ENCODE assay signal across 15 cellular contexts in the genomic region with DNA sequence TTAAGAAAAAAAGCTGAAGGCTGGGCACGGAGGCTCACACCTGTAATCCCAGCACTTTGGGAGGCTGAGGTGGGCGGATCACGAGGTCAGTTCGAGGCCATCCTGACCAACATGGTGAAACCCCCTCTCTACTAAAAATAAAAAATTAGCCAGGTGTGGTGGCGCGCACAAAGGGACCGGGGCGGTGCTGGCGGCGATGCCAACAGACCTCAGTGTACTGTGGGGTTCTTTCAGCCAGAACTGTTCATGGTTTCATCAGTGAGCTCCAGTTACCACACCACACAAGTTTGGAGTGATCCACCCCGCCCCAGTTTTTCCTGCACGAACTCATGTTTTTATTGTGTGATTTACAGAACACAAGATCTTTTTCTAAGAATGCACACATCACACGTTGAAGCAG. TPM values are rescaled to one million over a fixed set of nuclear protein-coding genes. Genes with fewer than 3 reads are reported as not detected.
DNase-seq lines count a peak whose midpoint lies in the region; ATAC-seq, FAIRE-seq and TF ChIP-seq lines count a peak whose summit lies in the region.
"Had no signal": no experiment of that assay in that cellular context is flagged by ENCODE, and none has a peak within 500 bp of the region (broad histone marks: within the 10 kb centered on the region; RNA-seq: fewer than 3 reads in every experiment).

No MANE protein-coding gene starts in this region.

- H4K20me1 ChIP-seq in HepG2 (ENCODE audit: insufficient read depth, low read length) = no peaks in the 10 kb centered on the region

- CTCF ChIA-PET in HepG2 (lab: Yijun Ruan, JAX; ENCODE audit: low intra/inter-chr PET ratio, low total read pairs) = no interaction called here

- intact Hi-C loops in HepG2 (cut with micrococcal nuclease; ENCODE audit: unreplicated experiment) = no loop called here
- intact Hi-C loops in right lobe of liver (cut with DNase I) = no loop called here

- H3K4me3 ChIP-seq in HepG2 (replicated peaks in 1 of 3; ENCODE audit: insufficient read depth in 1 of 3, low read depth in 2 of 3, low read length in 3 of 3) (no peak overlapping the region), right lobe of liver (no peak overlapping the region)
- H3K4me3 ChIP-seq: tibial nerve had no signal

- no peak for DNase-seq in HepG2 (ENCODE audit: low spot score)
- no peak for DNase-seq in right lobe of liver
- DNase-seq in chondrocyte (ENCODE audit: low spot score) = no peak
- DNase-seq in osteocyte (ENCODE audit: extremely low spot score, unreplicated experiment) = no peak
- DNase-seq in iPS-NIHi11 (ENCODE audit: low spot score) = no peak
- no peak for DNase-seq in GDM1 (lab: John Stamatoyannopoulos, UW)
- DNase-seq in immature natural killer cell = no peak
- DNase-seq: DMS79 treated with DMSO at 0.1 percent for 48 hours, endodermal cell, heart right ventricle, NCI-H1092 treated with DMSO at 0.1 percent for 48 hours had no signal

- no TSS peak for BruUV-seq in HepG2 (replicated peaks; lab: Mats Ljungman, UMichigan)

- peaks cover 8% of the 10 kb centered on the region for H3K79me2 ChIP-seq in HepG2 (ENCODE audit: insufficient read depth, low read length)

- ATAC-seq in HepG2 = no peak
- ATAC-seq in right lobe of liver = no peak
- no peak for ATAC-seq in GM18907 (IDR thresholded peaks at IDR 0.05; ENCODE audit: unreplicated experiment)
- ATAC-seq: left lobe of liver had no signal

- no peak for FAIRE-seq in HepG2 (lab: Jason Lieb, UNC)

- TF ChIP-seq POLR2A in HepG2 (IDR thresholded peaks at IDR 0.05; ENCODE audit: insufficient read depth in 1 of 2, low read depth in 2 of 2, low read length in 2 of 2) (no peak), right lobe of liver (IDR thresholded peaks at IDR 0.05) (no peak)

- H3K4me2 ChIP-seq in HepG2 (ENCODE audit: low read depth, low read length) = no peak overlapping the region

- H3K9me3 Mint-ChIP-seq in chondrocyte (ENCODE audit: low read depth) (no peaks in the 10 kb centered on the region), osteocyte (ENCODE audit: unreplicated experiment) (no peaks in the 10 kb centered on the region), immature natural killer cell (peaks cover 0 to 2% (median 0%) of the 10 kb centered on the region in 6 donors)
- H3K9me3 Mint-ChIP-seq: IgD-negative memory B cell had no signal

- H3K4me1 ChIP-seq in HepG2 (ENCODE audit: insufficient read depth, low read length) (peaks cover 37% of the 10 kb centered on the region), right lobe of liver (peaks cover 0 to 10% (median 0%) of the 10 kb centered on the region in 4 donors)

- no peak overlapping the region for H3K9ac ChIP-seq in HepG2 (ENCODE audit: insufficient read depth, low read depth, low read length)

- no peaks in the 10 kb centered on the region for H3K9me3 ChIP-seq in HepG2 (ENCODE audit: low read length)
- no peaks in the 10 kb centered on the region for H3K9me3 ChIP-seq in right lobe of liver
- H3K9me3 ChIP-seq: heart right ventricle, tibial nerve had no signal

- no peak for TF ChIP-seq RAD21 in HepG2 (CRISPR knock-in tag; IDR thresholded peaks at IDR 0.05)

- peaks cover 5% of the 10 kb centered on the region for H3K36me3 Mint-ChIP-seq in chondrocyte (ENCODE audit: low read depth)
- H3K36me3 Mint-ChIP-seq in osteocyte (ENCODE audit: unreplicated experiment) = no peaks in the 10 kb centered on the region
- peaks cover 0 to 5% (median 4%) of the 10 kb centered on the region in 3 donors for H3K36me3 Mint-ChIP-seq in immature natural killer cell
- H3K36me3 Mint-ChIP-seq: IgD-negative memory B cell had no signal

- H3K4me3 Mint-ChIP-seq in chondrocyte (ENCODE audit: unreplicated experiment) (no peak overlapping the region), osteocyte (ENCODE audit: unreplicated experiment) (no peak overlapping the region), immature natural killer cell (no peak overlapping the region)
- H3K4me3 Mint-ChIP-seq: endodermal cell had no signal

- WGBS in HepG2 (ENCODE audit: low lambda C conversion rate) = 87% methylated on average over 7 of the region's 13 CpGs
- 54% methylated on average over 5 of the region's 13 CpGs for WGBS in right lobe of liver (ENCODE audit: insufficient coverage, low coverage, low lambda C conversion rate, missing lambda C conversion rate)

- TF ChIP-seq EP300 in HepG2 (IDR thresholded peaks at IDR 0.05; ENCODE audit: low read depth in 2 of 2, low read length in 2 of 2) (no peak), HepG2 (CRISPR knock-in tag; IDR thresholded peaks at IDR 0.05; ENCODE audit: borderline replicate concordance) (no peak)

- no peak for TF ChIP-seq CTCF in HepG2 (CRISPR knock-in tag; IDR thresholded peaks at IDR 0.05)
- no peak for TF ChIP-seq CTCF in right lobe of liver (IDR thresholded peaks at IDR 0.05)
- TF ChIP-seq CTCF in chondrocyte (IDR thresholded peaks at IDR 0.05) = no peak
- TF ChIP-seq CTCF in osteocyte (IDR thresholded peaks at IDR 0.05) = no peak

- POLR2A ChIA-PET in HepG2 (lab: Yijun Ruan, JAX) = interaction anchor here (1.2 kb wide), 1 partner anchor 8 kb away, joined by 3 read pairs; no protein-coding TSS in a partner anchor

- no peaks in the 10 kb centered on the region for H3K27me3 ChIP-seq in HepG2 (ENCODE audit: control insufficient read depth in 1 of 2, insufficient read depth in 2 of 2, low read length in 2 of 2)
- H3K27me3 ChIP-seq in right lobe of liver = no peaks in the 10 kb centered on the region
- H3K27me3 ChIP-seq: tibial nerve had no signal

- H3K27ac ChIP-seq in HepG2 (ENCODE audit: extremely low read length, insufficient read depth, low read length) (peak overlapping the region; percentile 30), right lobe of liver (no peak overlapping the region)

- H3K27me3 Mint-ChIP-seq in chondrocyte (ENCODE audit: low read depth) (no peaks in the 10 kb centered on the region), osteocyte (ENCODE audit: unreplicated experiment) (no peaks in the 10 kb centered on the region), immature natural killer cell (ENCODE audit: low read depth in 3 of 3) (peaks cover 3 to 24% (median 8%) of the 10 kb centered on the region in 3 donors)
- H3K27me3 Mint-ChIP-seq: IgD-negative memory B cell had no signal

- in situ Hi-C loops in HepG2 (cut with HindIII; ENCODE audit: extremely low pct_ligation_motif_present, low pct_unique_long_range_greater_than_20kb) = no loop called here

- H2AFZ ChIP-seq in HepG2 (ENCODE audit: low read length) = no peak overlapping the region

- H3K27ac Mint-ChIP-seq in chondrocyte (ENCODE audit: unreplicated experiment) (peak overlapping the region; percentile 90), osteocyte (ENCODE audit: unreplicated experiment) (peak overlapping the region; percentile 29), immature natural killer cell (peak overlapping the region in 2 of 6 donors; percentile 23 to 55)
- H3K27ac Mint-ChIP-seq: endodermal cell had no signal

- peaks cover 0 to 6% of the 10 kb centered on the region in 2 experiments; a peak in 1 of 5 replicates for H3K36me3 ChIP-seq in HepG2 (replicated peaks in 1 of 2; ENCODE audit: control insufficient read depth in 1 of 2, insufficient read depth in 2 of 2, low read length in 2 of 2)
- H3K36me3 ChIP-seq in right lobe of liver = no peaks in the 10 kb centered on the region
- H3K36me3 ChIP-seq: tibial nerve had no signal

- H3K4me1 Mint-ChIP-seq in chondrocyte (ENCODE audit: low read depth) = peaks cover 58% of the 10 kb centered on the region
- H3K4me1 Mint-ChIP-seq in osteocyte (ENCODE audit: unreplicated experiment) = peaks cover 58% of the 10 kb centered on the region
- peaks cover 25 to 36% of the 10 kb centered on the region in 2 donors for H3K4me1 Mint-ChIP-seq in immature natural killer cell

RNA-seq across cellular contexts. Expression of a gene that starts 21.2 kb away (rescaled TPM):
- total RNA-seq in HepG2 (2016; rRNA removed; fragmentation: Illumina TruSeq; extraction: Trizol) = 69.8 and 77.3 TPM in 2 replicates
- 104 and 121 TPM in 2 replicates for total RNA-seq in HepG2 (2016; cell fraction: cytosol; rRNA removed; fragmentation: Illumina TruSeq; extraction: Trizol; ENCODE audit: low read depth)
- total RNA-seq in HepG2 (2016; cell fraction: insoluble cytoplasmic fraction; rRNA removed; fragmentation: Illumina TruSeq; extraction: Trizol) = 57.7 and 81.1 TPM in 2 replicates
- 244 and 255 TPM in 2 replicates for total RNA-seq in HepG2 (2016; cell fraction: membrane; rRNA removed; fragmentation: Illumina TruSeq; extraction: Trizol)
- 35.1 and 36.4 TPM in 2 replicates for total RNA-seq in HepG2 (2016; cell fraction: nucleus; rRNA removed; fragmentation: Illumina TruSeq; extraction: Trizol)
- polyA plus RNA-seq in HepG2 (2011; rRNA removed) = 57.7 and 83.5 TPM in 2 replicates
- 47.6 and 67.3 TPM in 2 replicates for polyA plus RNA-seq in HepG2 (2011; cell fraction: cytosol; rRNA removed)
- 59.5 and 63.5 TPM in 2 replicates for polyA plus RNA-seq in HepG2 (2011; cell fraction: nucleus; rRNA removed)
- 65.5 and 87.1 TPM in 2 replicates for polyA plus RNA-seq in HepG2 (2012)
- polyA plus RNA-seq in HepG2 (2016; cell fraction: cytosol; fragmentation: Illumina TruSeq; extraction: Trizol; ENCODE audit: low read depth) = 148 and 150 TPM in 2 replicates
- 80.3 and 99.3 TPM in 2 replicates for polyA plus RNA-seq in HepG2 (2016; cell fraction: insoluble cytoplasmic fraction; fragmentation: Illumina TruSeq; extraction: Trizol; ENCODE audit: low read depth)
- 244 and 277 TPM in 2 replicates for polyA plus RNA-seq in HepG2 (2016; cell fraction: membrane; fragmentation: Illumina TruSeq; extraction: Trizol; ENCODE audit: low read depth)
- 93.5 and 94.6 TPM in 2 replicates for polyA plus RNA-seq in HepG2 (2016; cell fraction: nucleus; fragmentation: Illumina TruSeq; extraction: Trizol; ENCODE audit: insufficient read depth, low read depth)
- polyA minus RNA-seq in HepG2 (2011; rRNA and poly(A)+ RNA removed; ENCODE audit: low replicate concordance) = 195 and 354 TPM in 2 replicates
- polyA minus RNA-seq in HepG2 (2011; cell fraction: cytosol; rRNA and poly(A)+ RNA removed) = 79.8 and 83.1 TPM in 2 replicates
- polyA minus RNA-seq in HepG2 (2011; cell fraction: nucleus; rRNA and poly(A)+ RNA removed) = 16.6 and 21.8 TPM in 2 replicates
- total RNA-seq in right lobe of liver = 10 to 100 TPM; 27.4 to 77.7 (median 41.4) TPM
- total RNA-seq in chondrocyte = 88.0 to 113 TPM (median 104 TPM) in 3 replicates
- total RNA-seq in osteocyte = 72.4 and 74.2 TPM in 2 replicates
- polyA plus RNA-seq in immature natural killer cell = 10 to 100 TPM; 39.0 to 81.9 (median 46.6) TPM

RNA-seq across cellular contexts. Expression of a gene that starts 56.7 kb away (rescaled TPM):
- total RNA-seq in HepG2 (2016; rRNA removed; fragmentation: Illumina TruSeq; extraction: Trizol) = 16.4 and 18.1 TPM in 2 replicates
- total RNA-seq in HepG2 (2016; cell fraction: cytosol; rRNA removed; fragmentation: Illumina TruSeq; extraction: Trizol; ENCODE audit: low read depth) = 12.6 and 12.7 TPM in 2 replicates
- 15.3 and 17.0 TPM in 2 replicates for total RNA-seq in HepG2 (2016; cell fraction: insoluble cytoplasmic fraction; rRNA removed; fragmentation: Illumina TruSeq; extraction: Trizol)
- 27.1 and 27.7 TPM in 2 replicates for total RNA-seq in HepG2 (2016; cell fraction: membrane; rRNA removed; fragmentation: Illumina TruSeq; extraction: Trizol)
- 18.4 and 26.4 TPM in 2 replicates for total RNA-seq in HepG2 (2016; cell fraction: nucleus; rRNA removed; fragmentation: Illumina TruSeq; extraction: Trizol)
- polyA plus RNA-seq in HepG2 (2011; rRNA removed) = 7.9 and 8.0 TPM in 2 replicates
- 4.6 and 4.7 TPM in 2 replicates for polyA plus RNA-seq in HepG2 (2011; cell fraction: cytosol; rRNA removed)
- polyA plus RNA-seq in HepG2 (2011; cell fraction: nucleus; rRNA removed) = 19.4 and 22.3 TPM in 2 replicates
- polyA plus RNA-seq in HepG2 (2012) = 8.3 and 9.6 TPM in 2 replicates
- 15.2 and 15.6 TPM in 2 replicates for polyA plus RNA-seq in HepG2 (2016; cell fraction: cytosol; fragmentation: Illumina TruSeq; extraction: Trizol; ENCODE audit: low read depth)
- 11.9 and 15.9 TPM in 2 replicates for polyA plus RNA-seq in HepG2 (2016; cell fraction: insoluble cytoplasmic fraction; fragmentation: Illumina TruSeq; extraction: Trizol; ENCODE audit: low read depth)
- polyA plus RNA-seq in HepG2 (2016; cell fraction: membrane; fragmentation: Illumina TruSeq; extraction: Trizol; ENCODE audit: low read depth) = 22.5 and 23.0 TPM in 2 replicates
- 21.4 and 24.2 TPM in 2 replicates for polyA plus RNA-seq in HepG2 (2016; cell fraction: nucleus; fragmentation: Illumina TruSeq; extraction: Trizol; ENCODE audit: insufficient read depth, low read depth)
- polyA minus RNA-seq in HepG2 (2011; rRNA and poly(A)+ RNA removed; ENCODE audit: low replicate concordance) = 17.0 and 27.8 TPM in 2 replicates
- polyA minus RNA-seq in HepG2 (2011; cell fraction: cytosol; rRNA and poly(A)+ RNA removed) = 3.6 and 5.0 TPM in 2 replicates
- 33.7 and 39.8 TPM in 2 replicates for polyA minus RNA-seq in HepG2 (2011; cell fraction: nucleus; rRNA and poly(A)+ RNA removed)
- 10 to 100 TPM; 14.1 to 18.4 (median 16.0) TPM for total RNA-seq in right lobe of liver
- total RNA-seq in chondrocyte = 32.3 to 35.5 TPM (median 34.2 TPM) in 3 replicates
- 43.7 and 44.6 TPM in 2 replicates for total RNA-seq in osteocyte
- 10 to 100 TPM; 11.4 to 31.5 (median 18.3) TPM for polyA plus RNA-seq in immature natural killer cell
